In genomic region chr2:207258191-207258991, GRCh38 we compare ENCODE assay signal across 9 cellular contexts.
A peak's percentile ranks its signal among the peaks of the same experiment; 100 is the strongest.
DNase-seq lines count a peak whose midpoint lies in the region; ATAC-seq and TF ChIP-seq lines count a peak whose summit lies in the region.
"Had no signal": no experiment of that assay in that cellular context is flagged by ENCODE, and none has a peak within 500 bp of the region (broad histone marks: within the 10 kb centered on the region; RNA-seq: fewer than 3 reads in every experiment).

No MANE protein-coding gene starts in this region.

- TF ChIP-seq CTCF in IMR-90 (conservative IDR thresholded peaks at IDR 0.05; ENCODE audit: low read depth, low read length): peak; percentile 14; the same call in 1 of the 2 replicates
- no peak for TF ChIP-seq CTCF in WTC11 (IDR thresholded peaks at IDR 0.05)
- TF ChIP-seq CTCF in stomach (IDR thresholded peaks at IDR 0.05): no peak

- no TSS peak for BruUV-seq in IMR-90 (replicated peaks; lab: Mats Ljungman, UMichigan)

- CTCF ChIA-PET in IMR-90 (lab: Yijun Ruan, JAX) (interaction anchor here (0.6 to 1.6 kb wide), 8 partner anchors 9 to 214 kb away, joined by 3 to 4 read pairs (median 3); no protein-coding TSS in a partner anchor), WTC11 (lab: Charles Lee) (interaction anchor here (1.1 kb wide), 1 partner anchor 83 kb away, joined by 3 read pairs; no protein-coding TSS in a partner anchor)

- H4K20me1 ChIP-seq in IMR-90 (ENCODE audit: insufficient read depth, low read length): no peaks in the 10 kb centered on the region

- peak overlapping the region; percentile 21 for H3K4me2 ChIP-seq in IMR-90 (ENCODE audit: low read depth, low read length)

- H3K9me3 ChIP-seq in IMR-90 (ENCODE audit: control insufficient read depth, insufficient read depth, low read length) (no peaks in the 10 kb centered on the region), right cardiac atrium (ENCODE audit: control insufficient read depth, low read length) (no peaks in the 10 kb centered on the region), stomach (no peaks in the 10 kb centered on the region)

- H3K18ac ChIP-seq in IMR-90 (ENCODE audit: low read depth, low read length): peak overlapping the region; percentile 99

- in situ Hi-C loops in IMR-90 (cut with MboI; ENCODE audit: low sequenced_read_pairs): no loop called here

- no peaks in the 10 kb centered on the region; the same call in 1 of the 2 replicates for H3K27me3 Mint-ChIP-seq in WTC11 (ENCODE audit: low read depth)

- TF ChIP-seq EP300 in stomach (IDR thresholded peaks at IDR 0.05): peak; percentile 77

- WGBS in IMR-90 (ENCODE audit: extremely low coverage in 2 of 2, insufficient read length in 1 of 2), 2 experiments: 10% methylated on average over 2 of the region's 8 CpGs; no CpG with 5 or more reads in 1 of the 2 experiments
- WGBS in right cardiac atrium: 36% methylated on average over 8 of the region's 8 CpGs
- WGBS in stomach, 5 donors: 37 to 51% (median 50%) methylated on average over 8 of the region's 8 CpGs

- peak; percentile 45 for TF ChIP-seq RAD21 in IMR-90 (IDR thresholded peaks at IDR 0.05; ENCODE audit: low read length)

- H3K4me3 ChIP-seq in IMR-90 (ENCODE audit: insufficient read depth, low read depth, low read length) (no peak overlapping the region), right cardiac atrium (ENCODE audit: low read length) (no peak overlapping the region), stomach (no peak overlapping the region)

- H3K9me1 ChIP-seq in IMR-90 (ENCODE audit: insufficient read depth, low read length): peaks cover 44% of the 10 kb centered on the region

- peak overlapping the region; percentile 93 for H2AK9ac ChIP-seq in IMR-90 (replicated peaks; ENCODE audit: low read depth, low read length, poor library complexity)

- peak overlapping the region; percentile 99 for H2BK5ac ChIP-seq in IMR-90 (ENCODE audit: low read depth, low read length, poor library complexity, severe bottlenecking)

- H3K4me1 ChIP-seq in IMR-90 (ENCODE audit: control insufficient read depth, insufficient read depth, low read length) (peaks cover 56% of the 10 kb centered on the region), right cardiac atrium (ENCODE audit: control insufficient read depth, insufficient read depth, low read length) (peaks cover 18% of the 10 kb centered on the region), stomach (peaks cover 22 to 53% (median 36%) of the 10 kb centered on the region in 4 donors)

- peaks cover 7 to 40% of the 10 kb centered on the region in 2 experiments; a peak in 3 of 4 replicates for H3K79me1 ChIP-seq in IMR-90 (ENCODE audit: low read depth in 1 of 2, low read length in 2 of 2)

- peak overlapping the region; percentile 100 for H2BK20ac ChIP-seq in IMR-90 (ENCODE audit: low read depth, low read length)

- ATAC-seq in IMR-90 (ENCODE audit: low read depth) (peak; percentile 76), WTC11 (peak; percentile 46; the same call in 1 of the 2 replicates), right cardiac atrium (peak; percentile 88 to 92), HG03469 (IDR thresholded peaks at IDR 0.05; ENCODE audit: unreplicated experiment) (no peak), HG03139 (IDR thresholded peaks at IDR 0.05; ENCODE audit: unreplicated experiment) (no peak)

- no peaks in the 10 kb centered on the region for H3K27me3 ChIP-seq in IMR-90 (ENCODE audit: control insufficient read depth, insufficient read depth, low read length)
- no peaks in the 10 kb centered on the region for H3K27me3 ChIP-seq in right cardiac atrium (ENCODE audit: control insufficient read depth, insufficient read depth)
- no peaks in the 10 kb centered on the region for H3K27me3 ChIP-seq in stomach

- DNase-seq in AML-193 (lab: John Stamatoyannopoulos, UW): peak; percentile 19 to 40
- peak; percentile 100 for DNase-seq in IMR-90
- DNase-seq in WTC11 (ENCODE audit: low spot score): no peak
- DNase-seq in right cardiac atrium: peak; percentile 57 to 80 (median 74)
- DNase-seq in stomach: peak; percentile 61
- no peak for DNase-seq in NCI-H146 (lab: John Stamatoyannopoulos, UW)
- DNase-seq: activated naive CD8-positive, alpha-beta T cell treated with anti-CD3 and anti-CD28 coated beads, Interleukin-2, amount 10 ng/mL, durations not matched to agents 7 days and 5 days had no signal

- H3K36me3 Mint-ChIP-seq in WTC11: no peaks in the 10 kb centered on the region
- H3K36me3 Mint-ChIP-seq: activated naive CD8-positive, alpha-beta T cell treated with anti-CD3 and anti-CD28 coated beads, Interleukin-2, amount 10 ng/mL, durations not matched to agents 7 days and 5 days had no signal

- no peaks in the 10 kb centered on the region for H3K9me3 Mint-ChIP-seq in WTC11

- peak overlapping the region; percentile 97 for H3K23ac ChIP-seq in IMR-90 (ENCODE audit: low read depth, low read length)

- H2AK5ac ChIP-seq in IMR-90 (ENCODE audit: low read depth, low read length): peak overlapping the region; percentile 94

- dilution Hi-C loops in IMR-90 (cut with HindIII; ENCODE audit: low sequenced_read_pairs, unreplicated experiment): no loop called here

- no peak overlapping the region for H3K27ac Mint-ChIP-seq in WTC11
- H3K27ac Mint-ChIP-seq: activated naive CD8-positive, alpha-beta T cell treated with anti-CD3 and anti-CD28 coated beads, Interleukin-2, amount 10 ng/mL, durations not matched to agents 7 days and 5 days had no signal

- H4K5ac ChIP-seq in IMR-90 (ENCODE audit: low read depth, low read length): peak overlapping the region; percentile 90

- peak overlapping the region; percentile 95 for H3K14ac ChIP-seq in IMR-90 (replicated peaks; ENCODE audit: low read depth, low read length)

- peak overlapping the region; percentile 99 for H3K56ac ChIP-seq in IMR-90 (ENCODE audit: extremely low read depth, insufficient read depth, low read length)

- H2AFZ ChIP-seq in IMR-90 (replicated peaks; ENCODE audit: low read length, poor library complexity): peak overlapping the region; percentile 10

- H3K4ac ChIP-seq in IMR-90 (ENCODE audit: low read depth, low read length): peak overlapping the region; percentile 100

- no peak overlapping the region for H3K4me3 Mint-ChIP-seq in WTC11
- H3K4me3 Mint-ChIP-seq: activated naive CD8-positive, alpha-beta T cell treated with anti-CD3 and anti-CD28 coated beads, Interleukin-2, amount 10 ng/mL, durations not matched to agents 7 days and 5 days had no signal

- TF ChIP-seq POLR2A in IMR-90 (IDR thresholded peaks at IDR 0.05; ENCODE audit: low read depth, low read length) (peak; percentile 40), stomach (IDR thresholded peaks at IDR 0.05) (no peak)

- peak overlapping the region; percentile 68 for H3K9ac ChIP-seq in IMR-90 (ENCODE audit: low read depth, low read length)

- H3K4me1 Mint-ChIP-seq in WTC11: peaks cover 39% of the 10 kb centered on the region
- H3K4me1 Mint-ChIP-seq: activated naive CD8-positive, alpha-beta T cell treated with anti-CD3 and anti-CD28 coated beads, Interleukin-2, amount 10 ng/mL, durations not matched to agents 7 days and 5 days had no signal

- peak overlapping the region; percentile 98 to 99 for H4K8ac ChIP-seq in IMR-90 (ENCODE audit: low read depth in 2 of 2, low read length in 2 of 2)

- POLR2A ChIA-PET in IMR-90 (lab: Charles Lee; ENCODE audit: unreplicated experiment): interaction anchor here (0.6 to 8.5 kb wide), 4 partner anchors 19 to 1164 kb away, joined by 3 to 153 read pairs (median 4); partner anchors contain the start of gene KLF7
- POLR2A ChIA-PET in WTC11 (lab: Charles Lee): no interaction called here

- H3K27ac ChIP-seq in IMR-90 (ENCODE audit: insufficient read depth, low read length) (peak overlapping the region; percentile 99), right cardiac atrium (ENCODE audit: low read length) (peak overlapping the region; percentile 71), stomach (peak overlapping the region; percentile 18 to 77 (median 72))

- peak overlapping the region; percentile 100 for H4K91ac ChIP-seq in IMR-90 (ENCODE audit: insufficient read depth, low read depth, low read length)

- peak overlapping the region; percentile 100 for H2BK120ac ChIP-seq in IMR-90 (ENCODE audit: low read depth, low read length)

- intact Hi-C loops in IMR-90 (cut with micrococcal nuclease): loop anchor here (1.0 to 10.0 kb wide), 8 partner anchors 52 to 356 kb away; no protein-coding TSS in a partner anchor
- intact Hi-C loops in right cardiac atrium (cut with DNase I): no loop called here
- intact Hi-C loops in stomach (cut with DNase I; ENCODE audit: low total_unique reads): no loop called here

- peak overlapping the region; percentile 99 for H2BK15ac ChIP-seq in IMR-90 (ENCODE audit: low read depth, low read length)

- H3K36me3 ChIP-seq in IMR-90 (ENCODE audit: control insufficient read depth, insufficient read depth, low read length) (no peaks in the 10 kb centered on the region), stomach (no peaks in the 10 kb centered on the region)

TF ChIP-seq in IMR-90, 13 proteins besides CTCF, POLR2A, EP300 and RAD21 (continues in another document):
- TF ChIP-seq BHLHE40 (IDR thresholded peaks at IDR 0.05; ENCODE audit: low read depth, low read length): peak; percentile 70
- TF ChIP-seq RCOR1 (IDR thresholded peaks at IDR 0.05; ENCODE audit: insufficient replicate concordance, low read length): peak; percentile 84
- peak; percentile 98 for TF ChIP-seq MAZ (IDR thresholded peaks at IDR 0.05; ENCODE audit: borderline replicate concordance, low read depth, low read length)
- peak; percentile 45 for TF ChIP-seq CHD1 (IDR thresholded peaks at IDR 0.05; ENCODE audit: low read depth, low read length)
- TF ChIP-seq NFE2L2 (IDR thresholded peaks at IDR 0.05; ENCODE audit: low read depth, low read length): peak; percentile 46; the same call in 1 of the 2 replicates
- peak; percentile 87 for TF ChIP-seq FOS (IDR thresholded peaks at IDR 0.05; ENCODE audit: low read depth, low read length)

TF ChIP-seq in WTC11, 78 proteins besides CTCF, POLR2A, EP300 and RAD21 (continues in another document):
- TF ChIP-seq STAT6 (CRISPR knock-in tag; conservative IDR thresholded peaks at IDR 0.05; ENCODE audit: low read depth) (no peak), ZNF219 (CRISPR knock-in tag; IDR thresholded peaks at IDR 0.05; ENCODE audit: borderline replicate concordance) (no peak)

Comparison
In these comparisons a context has a peak if more than half of its experiments do, and no peak if none do; other contexts are left out.
1. DNase-seq: peak in AML-193 (2 of 2), IMR-90 (single experiment), right cardiac atrium (3 of 3) and stomach (single experiment); none in WTC11 (single experiment) and NCI-H146 (single experiment).
2. ATAC-seq: peak in IMR-90 (single experiment), WTC11 (single experiment) and right cardiac atrium (2 of 2); none in HG03469 (single experiment) and HG03139 (single experiment).
3. Peak in every context shown above with its lines, with median percentiles within 50 percentile points of each other: H3K27ac ChIP-seq.